ENCODE assay signal across 20 cellular contexts in genomic region chr20:44731657-44732056, GRCh38. TPM values are rescaled to one million over a fixed set of nuclear protein-coding genes. Genes with fewer than 3 reads are reported as not detected.
DNase-seq lines count a peak whose midpoint lies in the region; ATAC-seq and TF ChIP-seq lines count a peak whose summit lies in the region.
"Had no signal": no experiment of that assay in that cellular context is flagged by ENCODE, and none has a peak within 500 bp of the region (broad histone marks: within the 10 kb centered on the region; RNA-seq: fewer than 3 reads in every experiment).

No MANE protein-coding gene starts in this region.

- peaks cover 6% of the 10 kb centered on the region for H3K9me3 Mint-ChIP-seq in chondrocyte (ENCODE audit: low read depth)
- H3K9me3 Mint-ChIP-seq: activated naive CD4-positive, alpha-beta T cell treated with anti-CD3 and anti-CD28 coated beads, Interleukin-2, amount 50 U/mL, for 24 hours; immature natural killer cell had no signal

- H3K27ac Mint-ChIP-seq in chondrocyte (ENCODE audit: unreplicated experiment), result peak overlapping the region; percentile 60
- H3K27ac Mint-ChIP-seq: activated naive CD4-positive, alpha-beta T cell treated with anti-CD3 and anti-CD28 coated beads, Interleukin-2, amount 50 U/mL, for 24 hours; activated T-cell treated with anti-CD3 and anti-CD28 coated beads, Interleukin-2, amount 50 U/mL, for 72 hours; immature natural killer cell had no signal

- H2BK12ac ChIP-seq in mesenchymal stem cell (ENCODE audit: low read length in 2 of 2), result no peak overlapping the region

- H2BK15ac ChIP-seq in mesenchymal stem cell (ENCODE audit: low read depth, poor library complexity, severe bottlenecking), result no peak overlapping the region

- H3K4me1 Mint-ChIP-seq in chondrocyte (ENCODE audit: low read depth), result peaks cover 84% of the 10 kb centered on the region

- H3K18ac ChIP-seq in mesenchymal stem cell (ENCODE audit: low read depth in 1 of 2, low read length in 2 of 2), result no peak overlapping the region

- H3K4me3 ChIP-seq in heart left ventricle (no peak overlapping the region), mesenchymal stem cell (ENCODE audit: insufficient read depth in 1 of 2, low read depth in 1 of 2, low read length in 2 of 2) (no peak overlapping the region), esophagus squamous epithelium (no peak overlapping the region)
- H3K4me3 ChIP-seq: GM23248, K562 had no signal

- intact Hi-C loops in heart left ventricle (cut with DNase I) (loop anchor here in 7 of 10 donors (2.0 to 10.0 kb wide), 6 partner anchors 47 to 517 kb away; partner anchors contain the start of gene OSER1 (in 2 of the 7)), cardiac septum (cut with DNase I) (loop anchor here (10.0 kb wide), 2 partner anchors 197 to 347 kb away; no protein-coding TSS in a partner anchor), esophagus squamous epithelium (cut with DNase I) (loop anchor here (5.0 kb wide), 1 partner anchor 44 kb away; no protein-coding TSS in a partner anchor)

- peak overlapping the region; percentile 66 for H3K9ac ChIP-seq in mesenchymal stem cell (ENCODE audit: low read length)
- H3K9ac ChIP-seq: GM23248 had no signal

- H3K9me3 ChIP-seq in heart left ventricle (no peaks in the 10 kb centered on the region), mesenchymal stem cell (ENCODE audit: control insufficient read depth, low read length) (no peaks in the 10 kb centered on the region), esophagus squamous epithelium (no peaks in the 10 kb centered on the region)

- peak overlapping the region; percentile 11 for H2BK5ac ChIP-seq in mesenchymal stem cell (ENCODE audit: low read depth, low read length, poor library complexity, severe bottlenecking)

- DNase-seq in heart left ventricle (peak in 1 of 5 donors; percentile 67), cardiac septum (ENCODE audit: low spot score) (no peak), chondrocyte (ENCODE audit: low spot score) (no peak), mesenchymal stem cell (no peak), foreskin keratinocyte (no peak), esophagus squamous epithelium (lab: John Stamatoyannopoulos, UW) (no peak)
- no peak for DNase-seq in activated CD8-positive, alpha-beta memory T cell treated with anti-CD3 and anti-CD28 coated beads for 24 hours
- DNase-seq: activated CD4-positive, alpha-beta T cell treated with anti-CD3 and anti-CD28 coated beads for 1 hour; activated T-cell treated with anti-CD3 and anti-CD28 coated beads, Interleukin-2, amount 50 U/mL, for 72 hours; DMS53; immature natural killer cell; NCI-H524 treated with DMSO at 0.1 percent for 48 hours; SHP77; stimulated activated CD4-positive, alpha-beta T cell treated with anti-CD3 and anti-CD28 coated beads, Interleukin-4, amount 100 ng/mL, for 4 hours had no signal

- H3K4me2 ChIP-seq in mesenchymal stem cell (ENCODE audit: low read length, poor library complexity, severe bottlenecking), result no peak overlapping the region

- peak overlapping the region in 10 of 12 donors; percentile 28 to 76 (median 53) for H3K27ac ChIP-seq in heart left ventricle
- H3K27ac ChIP-seq in mesenchymal stem cell (ENCODE audit: low read length, poor library complexity, severe bottlenecking), result no peak overlapping the region
- H3K27ac ChIP-seq in foreskin keratinocyte, result no peak overlapping the region
- H3K27ac ChIP-seq in esophagus squamous epithelium, result peak overlapping the region in 2 of 4 donors; percentile 29 to 41
- H3K27ac ChIP-seq: C4-2B had no signal

- H3K23ac ChIP-seq in mesenchymal stem cell (ENCODE audit: low read length in 2 of 2), result no peak overlapping the region

- peaks cover 0 to 37% (median 11%) of the 10 kb centered on the region in 12 donors for H3K4me1 ChIP-seq in heart left ventricle
- peaks cover 20% of the 10 kb centered on the region for H3K4me1 ChIP-seq in mesenchymal stem cell (ENCODE audit: control insufficient read depth, insufficient read depth, low read depth, low read length)
- H3K4me1 ChIP-seq in foreskin keratinocyte, result peaks cover 21% of the 10 kb centered on the region
- peaks cover 5 to 28% (median 15%) of the 10 kb centered on the region in 3 donors for H3K4me1 ChIP-seq in esophagus squamous epithelium

- H2BK120ac ChIP-seq in mesenchymal stem cell (ENCODE audit: low read depth, low read length), result no peak overlapping the region

- no peaks in the 10 kb centered on the region for H3K79me1 ChIP-seq in mesenchymal stem cell (replicated peaks; ENCODE audit: low read length, poor library complexity, severe bottlenecking)

- no peak overlapping the region for H4K91ac ChIP-seq in mesenchymal stem cell (ENCODE audit: low read length)

- TF ChIP-seq POLR2A in heart left ventricle (IDR thresholded peaks at IDR 0.05), result no peak
- TF ChIP-seq POLR2A in esophagus squamous epithelium (IDR thresholded peaks at IDR 0.05), result no peak

- no peak overlapping the region for H3K14ac ChIP-seq in mesenchymal stem cell (ENCODE audit: low read length in 2 of 2)

- H3K4ac ChIP-seq in mesenchymal stem cell (ENCODE audit: low read depth in 1 of 2, low read length in 2 of 2), result no peak overlapping the region

- H2AFZ ChIP-seq in mesenchymal stem cell (ENCODE audit: low read depth, low read length), result no peak overlapping the region
- H2AFZ ChIP-seq: GM23248 had no signal

- H3K36me3 ChIP-seq in heart left ventricle (no peaks in the 10 kb centered on the region), mesenchymal stem cell (ENCODE audit: control insufficient read depth in 1 of 2, insufficient read depth in 2 of 2, low read depth in 1 of 2, low read length in 2 of 2) (peaks cover 3 to 11% of the 10 kb centered on the region in 2 experiments), esophagus squamous epithelium (no peaks in the 10 kb centered on the region)

- no peaks in the 10 kb centered on the region for H3K27me3 ChIP-seq in heart left ventricle
- no peaks in the 10 kb centered on the region for H3K27me3 ChIP-seq in mesenchymal stem cell (ENCODE audit: control insufficient read depth in 1 of 2, insufficient read depth in 1 of 2, low read length in 2 of 2)
- H3K27me3 ChIP-seq in foreskin keratinocyte, result no peaks in the 10 kb centered on the region
- H3K27me3 ChIP-seq in esophagus squamous epithelium, result no peaks in the 10 kb centered on the region

- WGBS in heart left ventricle, 4 donors, result 57 to 59% (median 59%) methylated on average over 3 to 8 of the region's 8 CpGs
- 79% methylated on average over 8 of the region's 8 CpGs for WGBS in mesenchymal stem cell
- 55 to 69% methylated on average over 6 to 8 of the region's 8 CpGs for WGBS in esophagus squamous epithelium, 2 donors

- ATAC-seq in heart left ventricle (peak in 2 of 4 donors; percentile 6 to 9), foreskin keratinocyte (no peak), SK-N-SH treated with all-trans-retinoic acid at 6 μM for 48 hours (no peak)
- ATAC-seq: K562 had no signal

- H3K36me3 Mint-ChIP-seq in chondrocyte (ENCODE audit: low read depth), result peaks cover 1% of the 10 kb centered on the region
- H3K36me3 Mint-ChIP-seq: activated naive CD4-positive, alpha-beta T cell treated with anti-CD3 and anti-CD28 coated beads, Interleukin-2, amount 50 U/mL, for 24 hours; immature natural killer cell had no signal

- no peaks in the 10 kb centered on the region for H3K27me3 Mint-ChIP-seq in chondrocyte (ENCODE audit: low read depth)
- H3K27me3 Mint-ChIP-seq: activated naive CD4-positive, alpha-beta T cell treated with anti-CD3 and anti-CD28 coated beads, Interleukin-2, amount 50 U/mL, for 24 hours had no signal

- TF ChIP-seq CTCF in heart left ventricle (IDR thresholded peaks at IDR 0.05) (no peak), chondrocyte (IDR thresholded peaks at IDR 0.05) (no peak), foreskin keratinocyte (conservative IDR thresholded peaks at IDR 0.05) (no peak), esophagus squamous epithelium (IDR thresholded peaks at IDR 0.05) (no peak)

- no peak overlapping the region for H3K4me3 Mint-ChIP-seq in chondrocyte (ENCODE audit: unreplicated experiment)
- H3K4me3 Mint-ChIP-seq: activated naive CD4-positive, alpha-beta T cell treated with anti-CD3 and anti-CD28 coated beads, Interleukin-2, amount 50 U/mL, for 24 hours; activated T-cell treated with anti-CD3 and anti-CD28 coated beads, Interleukin-2, amount 50 U/mL, for 72 hours; immature natural killer cell had no signal

- H4K8ac ChIP-seq in mesenchymal stem cell (ENCODE audit: low read length), result no peak overlapping the region

- H2AK5ac ChIP-seq in mesenchymal stem cell (ENCODE audit: low read length, severe bottlenecking), result peak overlapping the region; percentile 95

RNA-seq across cellular contexts. Expression of gene KCNK15, which starts 14.0 kb away (rescaled TPM):
- total RNA-seq in heart left ventricle (1 to 10 TPM in 2 of 9 donors, under 1 TPM in 7; 0.12 to 2.2 (median 0.39) TPM), cardiac septum (0.97 TPM), chondrocyte (0.59 to 1.6 TPM (median 0.77 TPM) in 3 replicates), foreskin keratinocyte (not detected in 2 replicates), esophagus squamous epithelium (1 to 10 TPM in 1 of 4 donors, under 1 TPM in 2, not detected in 1; 0.13 to 2.5 (median 0.23) TPM)
- polyA plus RNA-seq in heart left ventricle (under 1 TPM; 0.23 to 0.33 TPM), foreskin keratinocyte (0.01 TPM in 1 of 2 replicates, not detected in the other)
- polyA plus RNA-seq in mesenchymal stem cell (2013, experiment 1 of 2), result not detected
- not detected for polyA plus RNA-seq in mesenchymal stem cell (2013, experiment 2 of 2)
- polyA plus RNA-seq: AG04450, immature natural killer cell had no signal

RNA-seq across cellular contexts. Expression of gene CCN5, which starts 16.5 kb away (rescaled TPM):
- total RNA-seq in heart left ventricle (10 to 100 TPM in 8 of 9 donors, 1 to 10 TPM in 1; 7.3 to 62.3 (median 28.7) TPM), cardiac septum (29.3 TPM), chondrocyte (1.6 to 1.7 TPM (median 1.7 TPM) in 3 replicates), foreskin keratinocyte (not detected in 2 replicates), esophagus squamous epithelium (10 to 100 TPM in 3 of 4 donors, 1 to 10 TPM in 1; 6.7 to 83.9 (median 31.0) TPM)
- polyA plus RNA-seq in heart left ventricle (10 to 100 TPM; 11.0 to 92.3 TPM), foreskin keratinocyte (not detected in 2 replicates)
- 0.10 TPM for polyA plus RNA-seq in mesenchymal stem cell (2013, experiment 1 of 2)
- polyA plus RNA-seq in mesenchymal stem cell (2013, experiment 2 of 2), result 0.07 TPM
- total RNA-seq: activated T-cell treated with anti-CD3 and anti-CD28 coated beads, Interleukin-2, amount 50 U/mL, for 72 hours; K562 had no signal
- polyA plus RNA-seq: immature natural killer cell, K562 had no signal

Comparison
In these comparisons a context has a peak if more than half of its experiments do, and no peak if none do; other contexts are left out.
1. H3K27ac ChIP-seq: peak in heart left ventricle (10 of 12); none in mesenchymal stem cell (single experiment) and foreskin keratinocyte (single experiment).